14 cellular contexts compared by ENCODE assay signal in the genomic region with DNA sequence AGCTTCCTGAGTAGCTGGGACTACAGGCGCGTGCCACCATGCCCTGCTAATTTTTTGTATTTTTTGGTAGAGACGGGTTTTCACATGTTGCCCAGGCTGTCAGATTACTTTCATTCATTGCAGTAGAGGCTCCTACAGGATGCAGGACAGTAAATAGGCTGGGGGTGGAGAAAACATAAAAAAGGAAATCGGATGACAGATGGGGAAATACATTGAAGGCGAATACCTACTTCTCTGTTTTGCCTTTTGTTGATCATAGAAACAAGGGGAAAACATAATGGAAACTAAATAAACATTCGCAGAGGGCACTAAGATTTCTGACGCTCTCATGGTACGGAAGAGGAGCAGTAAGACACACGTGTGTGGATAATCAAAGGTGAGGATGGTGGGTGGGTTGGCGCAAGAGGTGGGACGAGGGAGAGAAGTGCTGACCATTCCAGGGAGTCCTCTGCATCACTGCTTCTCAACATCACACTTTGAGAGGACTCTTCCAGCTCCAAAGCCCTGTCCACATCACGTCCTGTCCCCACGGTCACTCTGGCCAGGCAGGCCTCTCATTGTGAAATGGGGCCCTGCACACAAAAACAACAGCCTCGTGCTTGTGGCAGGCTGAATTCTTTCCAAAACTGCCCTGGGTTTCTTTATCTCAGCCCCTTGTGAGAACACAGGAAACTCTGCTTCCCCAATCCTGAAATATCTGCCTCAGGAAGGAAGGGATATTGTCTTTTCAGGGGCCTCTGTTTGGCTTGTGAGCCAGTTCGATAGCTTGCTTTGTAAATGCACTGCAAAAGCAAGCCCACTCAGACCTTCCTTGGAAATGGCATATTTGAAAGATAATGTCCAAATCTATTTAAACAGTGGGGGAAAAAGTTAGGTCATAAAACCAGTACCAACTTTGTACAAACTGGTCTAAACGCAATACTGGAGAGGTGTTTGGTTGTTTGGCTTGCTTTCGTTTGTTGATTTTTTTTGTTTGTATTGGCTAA.
A peak's percentile ranks its signal among the peaks of the same experiment; 100 is the strongest.
DNase-seq lines count a peak whose midpoint lies in the region; ATAC-seq and TF ChIP-seq lines count a peak whose summit lies in the region.
"Had no signal": no experiment of that assay in that cellular context is flagged by ENCODE, and none has a peak within 500 bp of the region (broad histone marks: within the 10 kb centered on the region; RNA-seq: fewer than 3 reads in every experiment).

No MANE protein-coding gene starts in this region.

- H3K27me3 ChIP-seq in DOHH2 (ENCODE audit: control insufficient read depth, low read length): no peaks in the 10 kb centered on the region
- no peaks in the 10 kb centered on the region for H3K27me3 ChIP-seq in left lung
- H3K27me3 ChIP-seq in psoas muscle (ENCODE audit: insufficient read depth in 3 of 3, low read length in 2 of 3): no peaks in the 10 kb centered on the region
- H3K27me3 ChIP-seq in foreskin keratinocyte: no peaks in the 10 kb centered on the region
- H3K27me3 ChIP-seq: hepatocyte had no signal

- peak overlapping the region; percentile 99 for H3K27ac ChIP-seq in DOHH2 (ENCODE audit: low read depth, low read length)
- H3K27ac ChIP-seq in left lung: peak overlapping the region in 1 of 2 donors; percentile 64
- peak overlapping the region; percentile 50 for H3K27ac ChIP-seq in psoas muscle
- H3K27ac ChIP-seq in foreskin keratinocyte: no peak overlapping the region
- H3K27ac ChIP-seq: hepatocyte had no signal

- peaks cover 59% of the 10 kb centered on the region for H3K79me2 ChIP-seq in DOHH2 (ENCODE audit: control insufficient read depth, low read length)
- H3K79me2 ChIP-seq: hepatocyte had no signal

- intact Hi-C loops in left lung (cut with DNase I) (no loop called here), psoas muscle (cut with DNase I) (loop anchor here in 1 of 2 donors (10.0 kb wide), 1 partner anchor 187 kb away; a partner anchor contains a TSS)

- peaks cover 21% of the 10 kb centered on the region for H3F3A ChIP-seq in DOHH2 (ENCODE audit: control insufficient read depth, insufficient read depth)

- no peaks in the 10 kb centered on the region for H3K9me3 ChIP-seq in DOHH2 (ENCODE audit: control insufficient read depth, insufficient read depth, low read length)
- no peaks in the 10 kb centered on the region for H3K9me3 ChIP-seq in left lung
- no peaks in the 10 kb centered on the region for H3K9me3 ChIP-seq in psoas muscle

- peak; percentile 52 for ATAC-seq in left lung
- ATAC-seq in psoas muscle: peak in 3 of 4 donors; percentile 34 to 72 (median 49)
- no peak for ATAC-seq in foreskin keratinocyte
- no peak for ATAC-seq in GM18909 (IDR thresholded peaks at IDR 0.05; ENCODE audit: poor library complexity, unreplicated experiment)
- ATAC-seq: PC-3; stimulated activated naive CD8-positive, alpha-beta T cell treated with anti-CD3 and anti-CD28 coated beads, Interleukin-15, Interleukin-2, amounts not matched to agents 100 U/mL and 50 U/mL, for 24 hours had no signal

- H3K4me1 Mint-ChIP-seq in activated naive CD4-positive, alpha-beta T cell treated with anti-CD3 and anti-CD28 coated beads, Interleukin-2, amount 10 ng/mL, durations not matched to agents 7 days and 5 days: peaks cover 39% of the 10 kb centered on the region

- peaks cover 87% of the 10 kb centered on the region for H3K4me1 ChIP-seq in DOHH2 (ENCODE audit: control insufficient read depth, low read length)
- peaks cover 0 to 21% of the 10 kb centered on the region in 2 donors for H3K4me1 ChIP-seq in left lung
- H3K4me1 ChIP-seq in psoas muscle: peaks cover 10% of the 10 kb centered on the region
- H3K4me1 ChIP-seq in foreskin keratinocyte: no peaks in the 10 kb centered on the region

- DNase-seq in cardiac fibroblast (ENCODE audit: low read depth in 2 of 2): peak; percentile 42 to 87
- no peak for DNase-seq in left lung
- DNase-seq in psoas muscle: peak; percentile 49 to 82
- no peak for DNase-seq in cerebellum (ENCODE audit: low spot score)
- DNase-seq in foreskin keratinocyte: no peak
- DNase-seq in activated naive CD4-positive, alpha-beta T cell treated with anti-CD3 and anti-CD28 coated beads, Interleukin-2, amount 10 ng/mL, durations not matched to agents 7 days and 5 days: no peak
- DNase-seq: activated CD4-positive, alpha-beta T cell treated with anti-CD3 and anti-CD28 coated beads, Interleukin-2, amount 50 U/mL, for 48 hours; Calu3; NCI-H1092 treated with DMSO at 0.1 percent for 48 hours; PC-3; stimulated activated naive CD8-positive, alpha-beta T cell treated with anti-CD3 and anti-CD28 coated beads, Interleukin-15, Interleukin-2, amounts not matched to agents 100 U/mL and 50 U/mL, for 24 hours had no signal

- H3K36me3 ChIP-seq in DOHH2 (ENCODE audit: control insufficient read depth, low read length): peaks cover 13% of the 10 kb centered on the region
- H3K36me3 ChIP-seq in left lung: no peaks in the 10 kb centered on the region
- no peaks in the 10 kb centered on the region for H3K36me3 ChIP-seq in psoas muscle (ENCODE audit: insufficient read depth in 1 of 2, low read depth in 1 of 2)

- peaks cover 3% of the 10 kb centered on the region for H3K27me3 Mint-ChIP-seq in activated naive CD4-positive, alpha-beta T cell treated with anti-CD3 and anti-CD28 coated beads, Interleukin-2, amount 10 ng/mL, durations not matched to agents 7 days and 5 days

- peaks cover 14% of the 10 kb centered on the region for H3K36me3 Mint-ChIP-seq in activated naive CD4-positive, alpha-beta T cell treated with anti-CD3 and anti-CD28 coated beads, Interleukin-2, amount 10 ng/mL, durations not matched to agents 7 days and 5 days

- no peak overlapping the region for H3K4me3 Mint-ChIP-seq in activated naive CD4-positive, alpha-beta T cell treated with anti-CD3 and anti-CD28 coated beads, Interleukin-2, amount 10 ng/mL, durations not matched to agents 7 days and 5 days

- peaks cover 6% of the 10 kb centered on the region for H3K9me3 Mint-ChIP-seq in activated naive CD4-positive, alpha-beta T cell treated with anti-CD3 and anti-CD28 coated beads, Interleukin-2, amount 10 ng/mL, durations not matched to agents 7 days and 5 days

- H3K27ac Mint-ChIP-seq in activated naive CD4-positive, alpha-beta T cell treated with anti-CD3 and anti-CD28 coated beads, Interleukin-2, amount 10 ng/mL, durations not matched to agents 7 days and 5 days: no peak overlapping the region

- WGBS in psoas muscle, 3 donors: 75 to 78% (median 76%) methylated on average over 17 of the region's 17 CpGs

- no peaks in the 10 kb centered on the region for H3K9me2 ChIP-seq in DOHH2 (replicated peaks; ENCODE audit: control insufficient read depth, low read length)

- H4K20me1 ChIP-seq in DOHH2 (ENCODE audit: control insufficient read depth, insufficient read depth, low read depth, low read length): no peaks in the 10 kb centered on the region

- CTCF ChIA-PET in activated naive CD4-positive, alpha-beta T cell treated with anti-CD3 and anti-CD28 coated beads, Interleukin-2, amount 10 ng/mL, durations not matched to agents 7 days and 5 days (lab: Charles Lee): no interaction called here

- H3K4me2 ChIP-seq in DOHH2 (ENCODE audit: low read length): peak overlapping the region; percentile 98
- H3K4me2 ChIP-seq: hepatocyte had no signal

- peak overlapping the region; percentile 77 for H3K4me3 ChIP-seq in DOHH2 (ENCODE audit: low read length)
- H3K4me3 ChIP-seq in cardiac fibroblast (replicated peaks in 1 of 2; ENCODE audit: low read depth in 2 of 2, low read length in 2 of 2): no peak overlapping the region
- no peak overlapping the region for H3K4me3 ChIP-seq in left lung
- no peak overlapping the region for H3K4me3 ChIP-seq in psoas muscle
- H3K4me3 ChIP-seq: hepatocyte had no signal

- TF ChIP-seq CTCF in DOHH2 (IDR thresholded peaks at IDR 0.05; ENCODE audit: low read depth, low read length, poor library complexity, severe bottlenecking) (no peak), cardiac fibroblast (IDR thresholded peaks at IDR 0.05; ENCODE audit: low read depth, low read length) (no peak), left lung (IDR thresholded peaks at IDR 0.05) (no peak), psoas muscle (IDR thresholded peaks at IDR 0.05) (no peak), foreskin keratinocyte (conservative IDR thresholded peaks at IDR 0.05) (no peak)

Comparison
In these comparisons a context has a peak if more than half of its experiments do, and no peak if none do; other contexts are left out.
1. DNase-seq: peak in cardiac fibroblast (2 of 2) and psoas muscle (2 of 2); none in left lung (0 of 2), cerebellum (single experiment), foreskin keratinocyte (0 of 2) and activated naive CD4-positive, alpha-beta T cell treated with anti-CD3 and anti-CD28 coated beads, Interleukin-2, amount 10 ng/mL, durations not matched to agents 7 days and 5 days (single experiment).
2. ATAC-seq: peak in left lung (single experiment) and psoas muscle (3 of 4); none in foreskin keratinocyte (single experiment) and GM18909 (single experiment).